ENCODE assay signal across 10 cellular contexts in genomic region chr7:115476666-115477065, GRCh38.
DNase-seq lines count a peak whose midpoint lies in the region; ATAC-seq, FAIRE-seq and TF ChIP-seq lines count a peak whose summit lies in the region.
"Had no signal": no experiment of that assay in that cellular context is flagged by ENCODE, and none has a peak within 500 bp of the region (broad histone marks: within the 10 kb centered on the region; RNA-seq: fewer than 3 reads in every experiment).

No MANE protein-coding gene starts in this region.

- H3K9me3 ChIP-seq in SK-N-SH (no peaks in the 10 kb centered on the region), iPS DF 6.9 (ENCODE audit: control insufficient read depth, insufficient read depth, low read length) (no peaks in the 10 kb centered on the region), prostate gland (no peaks in the 10 kb centered on the region)
- H3K9me3 ChIP-seq: BLaER1 treated with 17β-estradiol and CSF1 and Interleukin-3, amounts not matched to agents 10 nM and 100 nM had no signal

- no peak for TF ChIP-seq RAD21 in SK-N-SH (IDR thresholded peaks at IDR 0.05; ENCODE audit: low read length)

- no peak for TF ChIP-seq CTCF in SK-N-SH (IDR thresholded peaks at IDR 0.05)
- no peak for TF ChIP-seq CTCF in prostate gland (IDR thresholded peaks at IDR 0.05)

- H3K27me3 ChIP-seq in SK-N-SH (ENCODE audit: insufficient read depth) (peaks cover 40% of the 10 kb centered on the region), iPS DF 6.9 (ENCODE audit: control insufficient read depth, insufficient read depth, low read length) (no peaks in the 10 kb centered on the region), prostate gland (replicated peaks; ENCODE audit: insufficient read depth) (no peaks in the 10 kb centered on the region)
- H3K27me3 ChIP-seq: BLaER1 treated with 17β-estradiol and CSF1 and Interleukin-3, amounts not matched to agents 10 nM and 100 nM had no signal

- peaks cover 3% of the 10 kb centered on the region for H3F3A ChIP-seq in SK-N-SH (replicated peaks; ENCODE audit: insufficient read depth)

- TF ChIP-seq EP300 in SK-N-SH (IDR thresholded peaks at IDR 0.05; ENCODE audit: borderline replicate concordance in 1 of 2, low read depth in 1 of 2, low read length in 1 of 2) = no peak

- H3K79me2 ChIP-seq in SK-N-SH (ENCODE audit: insufficient read depth) = no peaks in the 10 kb centered on the region

- H3K4me2 ChIP-seq in SK-N-SH = peak overlapping the region; percentile 27; the same call in 1 of the 2 replicates
- H3K4me2 ChIP-seq: BLaER1 treated with 17β-estradiol and CSF1 and Interleukin-3, amounts not matched to agents 10 nM and 100 nM; PC-9 had no signal

- H3K27me3 Mint-ChIP-seq in T-helper 1 cell treated with Interleukin-12 subunit alpha and Interleukin-12 subunit beta and Interleukin-4 antibody, amounts not matched to agents 30 μg/mL and 1 μg/mL, for 36 hours (ENCODE audit: low read depth) = peaks cover 29% of the 10 kb centered on the region
- H3K27me3 Mint-ChIP-seq in stimulated activated memory B cell treated with anti-CD40 and anti-IgM and Interleukin-4, amounts not matched to agents 10 μg/mL and 1 μg/mL and 100 μg/mL, for 72 hours = peaks cover 41% of the 10 kb centered on the region

- H3K9me3 Mint-ChIP-seq in T-helper 1 cell treated with Interleukin-12 subunit alpha and Interleukin-12 subunit beta and Interleukin-4 antibody, amounts not matched to agents 30 μg/mL and 1 μg/mL, for 36 hours = no peaks in the 10 kb centered on the region
- H3K9me3 Mint-ChIP-seq in stimulated activated memory B cell treated with anti-CD40 and anti-IgM and Interleukin-4, amounts not matched to agents 10 μg/mL and 1 μg/mL and 100 μg/mL, for 72 hours = no peaks in the 10 kb centered on the region

- intact Hi-C loops in prostate gland (cut with DNase I) = no loop called here

- no peak overlapping the region for H3K27ac Mint-ChIP-seq in T-helper 1 cell treated with Interleukin-12 subunit alpha and Interleukin-12 subunit beta and Interleukin-4 antibody, amounts not matched to agents 30 μg/mL and 1 μg/mL, for 36 hours
- no peak overlapping the region for H3K27ac Mint-ChIP-seq in stimulated activated memory B cell treated with anti-CD40 and anti-IgM and Interleukin-4, amounts not matched to agents 10 μg/mL and 1 μg/mL and 100 μg/mL, for 72 hours

- no peak for FAIRE-seq in HTR-8/SVneo (lab: Jason Lieb, UNC)

- CTCF ChIA-PET in SK-N-SH (lab: Yijun Ruan, JAX) = no interaction called here

- POLR2A ChIA-PET in SK-N-SH (lab: Yijun Ruan, JAX) = no interaction called here

- H3K36me3 ChIP-seq in SK-N-SH (replicated peaks in 1 of 2; ENCODE audit: control insufficient read depth in 1 of 2, insufficient read depth in 2 of 2, low read length in 1 of 2) (no peaks in the 10 kb centered on the region), iPS DF 6.9 (ENCODE audit: control insufficient read depth, insufficient read depth, low read length) (no peaks in the 10 kb centered on the region), prostate gland (no peaks in the 10 kb centered on the region)
- H3K36me3 ChIP-seq: BLaER1 treated with 17β-estradiol and CSF1 and Interleukin-3, amounts not matched to agents 10 nM and 100 nM had no signal

- no peaks in the 10 kb centered on the region for H4K20me1 ChIP-seq in SK-N-SH (ENCODE audit: insufficient read depth)
- H4K20me1 ChIP-seq: BLaER1 treated with 17β-estradiol and CSF1 and Interleukin-3, amounts not matched to agents 10 nM and 100 nM had no signal

- no peak for TF ChIP-seq POLR2A in prostate gland (IDR thresholded peaks at IDR 0.05)

- H3K9ac ChIP-seq in SK-N-SH = no peak overlapping the region
- H3K9ac ChIP-seq: BLaER1 treated with 17β-estradiol and CSF1 and Interleukin-3, amounts not matched to agents 10 nM and 100 nM had no signal

- no peak for DNase-seq in T-helper 1 cell
- no peak for DNase-seq in SK-N-SH
- no peak for DNase-seq in iPS DF 6.9 (ENCODE audit: low read depth, low spot score)
- DNase-seq in prostate gland (ENCODE audit: low spot score) = no peak
- no peak for DNase-seq in HTR-8/SVneo (ENCODE audit: insufficient read length, low spot score)
- DNase-seq in NCI-H345 (lab: John Stamatoyannopoulos, UW) = no peak
- DNase-seq: PC-9 had no signal

- no peak overlapping the region for H2AFZ ChIP-seq in SK-N-SH (ENCODE audit: low read depth)
- H2AFZ ChIP-seq: PC-9 had no signal

- H3K36me3 Mint-ChIP-seq in T-helper 1 cell treated with Interleukin-12 subunit alpha and Interleukin-12 subunit beta and Interleukin-4 antibody, amounts not matched to agents 30 μg/mL and 1 μg/mL, for 36 hours (ENCODE audit: low read depth) = no peaks in the 10 kb centered on the region
- H3K36me3 Mint-ChIP-seq in stimulated activated memory B cell treated with anti-CD40 and anti-IgM and Interleukin-4, amounts not matched to agents 10 μg/mL and 1 μg/mL and 100 μg/mL, for 72 hours = no peaks in the 10 kb centered on the region

- H3K4me1 ChIP-seq in SK-N-SH (ENCODE audit: control insufficient read depth in 1 of 2, insufficient read depth in 2 of 2, low read depth in 1 of 2, low read length in 1 of 2) (no peaks in the 10 kb centered on the region), iPS DF 6.9 (ENCODE audit: control insufficient read depth, insufficient read depth, low read length) (peaks cover 2% of the 10 kb centered on the region; the same call in 1 of the 2 replicates), prostate gland (replicated peaks) (no peaks in the 10 kb centered on the region)
- H3K4me1 ChIP-seq: BLaER1 treated with 17β-estradiol and CSF1 and Interleukin-3, amounts not matched to agents 10 nM and 100 nM had no signal

- peaks cover 6% of the 10 kb centered on the region for H3K4me1 Mint-ChIP-seq in T-helper 1 cell treated with Interleukin-12 subunit alpha and Interleukin-12 subunit beta and Interleukin-4 antibody, amounts not matched to agents 30 μg/mL and 1 μg/mL, for 36 hours (ENCODE audit: low read depth)
- peaks cover 28% of the 10 kb centered on the region for H3K4me1 Mint-ChIP-seq in stimulated activated memory B cell treated with anti-CD40 and anti-IgM and Interleukin-4, amounts not matched to agents 10 μg/mL and 1 μg/mL and 100 μg/mL, for 72 hours

- H3K27ac ChIP-seq in SK-N-SH (ENCODE audit: low read depth in 2 of 2, low read length in 1 of 2) = no peak overlapping the region
- no peak overlapping the region for H3K27ac ChIP-seq in iPS DF 6.9 (ENCODE audit: low read length)
- H3K27ac ChIP-seq in prostate gland = no peak overlapping the region
- H3K27ac ChIP-seq: BLaER1 treated with 17β-estradiol and CSF1 and Interleukin-3, amounts not matched to agents 10 nM and 100 nM; PC-9 had no signal

- H3K4me3 Mint-ChIP-seq in T-helper 1 cell treated with Interleukin-12 subunit alpha and Interleukin-12 subunit beta and Interleukin-4 antibody, amounts not matched to agents 30 μg/mL and 1 μg/mL, for 36 hours = peak overlapping the region; percentile 32
- H3K4me3 Mint-ChIP-seq in stimulated activated memory B cell treated with anti-CD40 and anti-IgM and Interleukin-4, amounts not matched to agents 10 μg/mL and 1 μg/mL and 100 μg/mL, for 72 hours = peak overlapping the region; percentile 83

- ATAC-seq in stimulated activated memory B cell treated with anti-CD40 and anti-IgM and Interleukin-4, amounts not matched to agents 10 μg/mL and 1 μg/mL and 100 μg/mL, for 72 hours = no peak

- H3K9me2 ChIP-seq in SK-N-SH = no peaks in the 10 kb centered on the region; the same call in 1 of the 2 replicates

- 7% methylated on average over 6 of the region's 6 CpGs for WGBS in SK-N-SH (ENCODE audit: low lambda C conversion rate)
- WGBS in iPS DF 6.9 (ENCODE audit: insufficient coverage, insufficient read length) = no CpG with 5 or more reads among the region's 6 CpGs
- WGBS in prostate gland = 39% methylated on average over 6 of the region's 6 CpGs

- peak overlapping the region in 1 of 2 experiments; percentile 30; a peak in 1 of 4 replicates for H3K4me3 ChIP-seq in SK-N-SH (ENCODE audit: low read depth in 2 of 2, low read length in 1 of 2)
- H3K4me3 ChIP-seq in iPS DF 6.9 (ENCODE audit: low read length) = peak overlapping the region; percentile 27; the same call in 1 of the 2 replicates
- H3K4me3 ChIP-seq in prostate gland = no peak overlapping the region
- H3K4me3 ChIP-seq: BLaER1 treated with 17β-estradiol and CSF1 and Interleukin-3, amounts not matched to agents 10 nM and 100 nM; PC-9 had no signal

TF ChIP-seq in SK-N-SH, 30 proteins besides CTCF, POLR2A, EP300 and RAD21:
- no peak for TF ChIP-seq SIN3A (IDR thresholded peaks at IDR 0.05; ENCODE audit: borderline replicate concordance, low read depth, low read length)
- no peak for TF ChIP-seq MEF2A (IDR thresholded peaks at IDR 0.05; ENCODE audit: borderline replicate concordance, low read depth)
- no peak for TF ChIP-seq POLR2AphosphoS5 (IDR thresholded peaks at IDR 0.05; ENCODE audit: low read depth, low read length)
- TF ChIP-seq RFX5 (IDR thresholded peaks at IDR 0.05; ENCODE audit: low read length) = no peak
- TF ChIP-seq FOXM1 (IDR thresholded peaks at IDR 0.05; ENCODE audit: low read depth) = no peak
- 0 out of 2 replicates have a peak, but pooled peaks have one; percentile 15 for TF ChIP-seq EZH2phosphoT487 (IDR thresholded peaks at IDR 0.05; ENCODE audit: borderline replicate concordance, low read depth)
TF ChIP-seq in SK-N-SH: peak in this region for 1.
